In the genomic region with DNA sequence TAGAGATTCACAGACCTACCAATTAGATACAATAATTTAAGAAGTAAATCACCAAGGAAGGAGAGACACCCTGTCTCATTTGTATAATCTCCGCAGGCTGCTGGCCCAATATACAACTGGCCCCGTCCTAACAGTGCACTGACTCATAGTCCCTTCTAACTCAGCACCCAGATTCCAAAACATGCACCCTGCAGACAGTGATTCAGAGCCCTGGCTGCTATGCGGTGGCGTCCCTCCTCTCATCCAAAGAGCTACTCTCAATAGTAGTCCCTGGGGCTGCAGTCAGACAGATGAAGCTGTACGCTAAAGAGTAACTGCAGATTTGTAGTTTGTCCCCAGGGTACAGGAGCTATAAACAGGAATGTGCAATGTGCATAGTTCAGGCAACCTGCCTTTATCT, we compare ENCODE assay signal across 20 cellular contexts. TPM values are rescaled to one million over a fixed set of nuclear protein-coding genes. Genes with fewer than 3 reads are reported as not detected.
"Had no signal": no experiment of that assay in that cellular context is flagged by ENCODE, and none has a peak within 500 bp of the region (broad histone marks: within the 10 kb centered on the region; RNA-seq: fewer than 3 reads in every experiment).

No MANE protein-coding gene starts in this region.

- H3K27ac ChIP-seq: esophagus squamous epithelium, left lung, neutrophil, thoracic aorta had no signal

- ATAC-seq: activated CD4-positive, CD25-positive, alpha-beta regulatory T cell treated with anti-CD3 and anti-CD28 coated beads, Interleukin-2, amount 50 U/mL, for 24 hours; activated T-helper 17 cell treated with anti-CD3 and anti-CD28 coated beads, Interleukin-2, amount 50 U/mL, for 72 hours; left lung; mucosa of descending colon; naive thymus-derived CD4-positive, alpha-beta T cell; stimulated activated effector memory CD8-positive, alpha-beta T cell treated with anti-CD3 and anti-CD28 coated beads, Interleukin-12 subunit alpha, Interleukin-12 subunit beta, amount 100 ng/mL, for 72 hours had no signal

- DNase-seq: activated naive CD4-positive, alpha-beta T cell treated with anti-CD3 and anti-CD28 coated beads for 36 hours; cortex of kidney; effector CD4-positive, alpha-beta T cell; esophagus squamous epithelium; hippocampal formation; kidney; left lung; mucosa of descending colon; naive thymus-derived CD4-positive, alpha-beta T cell; retina had no signal

- H3K4me1 ChIP-seq: esophagus squamous epithelium, left lung had no signal

- FAIRE-seq: endothelial cell of umbilical vein, kidney had no signal

- H3K27me3 ChIP-seq: esophagus squamous epithelium, left lung, neutrophil had no signal

RNA-seq across cellular contexts. Expression of a gene that starts 23.0 kb away (rescaled TPM):
- total RNA-seq: activated CD8-positive, alpha-beta memory T cell treated with anti-CD3 and anti-CD28 coated beads for 36 hours; activated naive CD4-positive, alpha-beta T cell treated with anti-CD3 and anti-CD28 coated beads for 36 hours; activated T-helper 17 cell treated with anti-CD3 and anti-CD28 coated beads, Interleukin-2, amount 50 U/mL, for 72 hours; endothelial cell of umbilical vein; fibroblast of villous mesenchyme; kidney; left lung; naive thymus-derived CD4-positive, alpha-beta T cell; T-helper 2 cell treated with Interferon-gamma antibody and Interleukin-4, amounts not matched to agents 100 ng/mL and 5 ng/mL, for 36 hours; thoracic aorta had no signal
- polyA plus RNA-seq: endothelial cell of umbilical vein; naive thymus-derived CD4-positive, alpha-beta T cell; urinary bladder had no signal
